Comparison of ENCODE assay signal across 1 cellular context in genomic region chr7:28998110-28998509, GRCh38.
TF ChIP-seq lines count a peak whose summit lies in the region.

No MANE protein-coding gene starts in this region.

TF ChIP-seq in WTC11, 78 proteins besides CTCF, POLR2A, EP300 and RAD21 (continued from another document):
- TF ChIP-seq AFF4 (CRISPR knock-in tag; IDR thresholded peaks at IDR 0.05; ENCODE audit: borderline replicate concordance): no peak
- no peak for TF ChIP-seq USF2 (CRISPR knock-in tag; IDR thresholded peaks at IDR 0.05)
- TF ChIP-seq ZMAT4 (CRISPR knock-in tag; IDR thresholded peaks at IDR 0.05): no peak
- no peak for TF ChIP-seq ZNF423 (CRISPR knock-in tag; IDR thresholded peaks at IDR 0.05)
- no peak for TF ChIP-seq SMAD4 (CRISPR knock-in tag; IDR thresholded peaks at IDR 0.05)
- TF ChIP-seq FOXP4 (CRISPR knock-in tag; IDR thresholded peaks at IDR 0.05): no peak
